Comparison of ENCODE assay signal across 20 cellular contexts in the genomic region with DNA sequence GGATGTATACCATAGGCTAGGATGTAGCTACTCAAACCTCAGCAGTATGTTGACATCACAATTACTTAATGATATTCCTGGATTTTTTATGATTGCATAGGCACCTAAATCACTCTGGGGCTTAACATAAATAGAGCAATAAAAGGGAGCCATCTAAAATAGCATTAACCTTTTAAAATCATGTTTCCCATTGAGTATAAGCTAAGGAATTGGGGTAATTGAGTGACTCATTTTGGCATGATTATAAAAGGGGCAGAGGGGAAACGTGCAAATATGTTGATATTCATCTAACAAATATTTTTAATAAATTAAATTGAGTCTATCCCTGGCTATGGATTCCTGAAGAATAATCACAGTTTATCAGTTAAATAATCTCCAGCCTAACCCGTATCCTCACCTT.
"Had no signal": no experiment of that assay in that cellular context is flagged by ENCODE, and none has a peak within 500 bp of the region (broad histone marks: within the 10 kb centered on the region; RNA-seq: fewer than 3 reads in every experiment).

No MANE protein-coding gene starts in this region.

- DNase-seq: dermis blood vessel endothelial cell; effector memory CD8-positive, alpha-beta T cell; gastrocnemius medialis; head of caudate nucleus; left cardiac atrium; left lung; mesenchymal stem cell; naive thymus-derived CD4-positive, alpha-beta T cell; right lobe of liver; stimulated activated CD4-positive, alpha-beta T cell treated with anti-CD3 and anti-CD28 coated beads, Interleukin-15, amount 100 ng/mL, for 24 hours; stimulated activated CD4-positive, alpha-beta T cell treated with anti-CD3 and anti-CD28 coated beads, Interleukin-2, amount 100 ng/mL, for 48 hours; stimulated activated naive B cell treated with anti-CD40 and anti-IgM and Interleukin-4, amounts not matched to agents 10 μg/mL and 1 μg/mL and 100 μg/mL, for 72 hours; upper lobe of right lung; uterus had no signal

- ATAC-seq: effector memory CD8-positive, alpha-beta T cell; left cardiac atrium; left lung; naive thymus-derived CD4-positive, alpha-beta T cell; right lobe of liver; stimulated activated naive B cell treated with anti-CD40 and anti-IgM and Interleukin-4, amounts not matched to agents 10 μg/mL and 1 μg/mL and 100 μg/mL, for 72 hours; upper lobe of right lung had no signal

- H2AFZ ChIP-seq: neural progenitor cell, parathyroid adenoma had no signal

- H3K36me3 ChIP-seq: gastrocnemius medialis, left lung, neural progenitor cell, right lobe of liver, thoracic aorta, tibial nerve, upper lobe of right lung, uterus had no signal

- H3K9ac ChIP-seq: neural progenitor cell, parathyroid adenoma had no signal

- H3K9me3 ChIP-seq: gastrocnemius medialis, left lung, mucosa of descending colon, right lobe of liver, thoracic aorta, tibial nerve, upper lobe of right lung, uterus had no signal

- H3K4me3 ChIP-seq: coronary artery, gastrocnemius medialis, left lung, mucosa of descending colon, neural progenitor cell, right lobe of liver, thoracic aorta, tibial nerve, upper lobe of right lung, uterus had no signal

- H3K4me1 ChIP-seq: gastrocnemius medialis, neural progenitor cell, parathyroid adenoma, right lobe of liver, upper lobe of right lung, uterus had no signal

- H3K79me2 ChIP-seq: parathyroid adenoma had no signal

- H3K27ac ChIP-seq: coronary artery, gastrocnemius medialis, left lung, neural progenitor cell, parathyroid adenoma, right lobe of liver, thoracic aorta, tibial nerve, upper lobe of right lung, uterus had no signal

- H3K4me2 ChIP-seq: neural progenitor cell had no signal

- H3K27me3 ChIP-seq: gastrocnemius medialis, left lung, neural progenitor cell, right lobe of liver, tibial nerve, upper lobe of right lung, uterus had no signal
